8 cellular contexts compared by ENCODE assay signal in the genomic region with DNA sequence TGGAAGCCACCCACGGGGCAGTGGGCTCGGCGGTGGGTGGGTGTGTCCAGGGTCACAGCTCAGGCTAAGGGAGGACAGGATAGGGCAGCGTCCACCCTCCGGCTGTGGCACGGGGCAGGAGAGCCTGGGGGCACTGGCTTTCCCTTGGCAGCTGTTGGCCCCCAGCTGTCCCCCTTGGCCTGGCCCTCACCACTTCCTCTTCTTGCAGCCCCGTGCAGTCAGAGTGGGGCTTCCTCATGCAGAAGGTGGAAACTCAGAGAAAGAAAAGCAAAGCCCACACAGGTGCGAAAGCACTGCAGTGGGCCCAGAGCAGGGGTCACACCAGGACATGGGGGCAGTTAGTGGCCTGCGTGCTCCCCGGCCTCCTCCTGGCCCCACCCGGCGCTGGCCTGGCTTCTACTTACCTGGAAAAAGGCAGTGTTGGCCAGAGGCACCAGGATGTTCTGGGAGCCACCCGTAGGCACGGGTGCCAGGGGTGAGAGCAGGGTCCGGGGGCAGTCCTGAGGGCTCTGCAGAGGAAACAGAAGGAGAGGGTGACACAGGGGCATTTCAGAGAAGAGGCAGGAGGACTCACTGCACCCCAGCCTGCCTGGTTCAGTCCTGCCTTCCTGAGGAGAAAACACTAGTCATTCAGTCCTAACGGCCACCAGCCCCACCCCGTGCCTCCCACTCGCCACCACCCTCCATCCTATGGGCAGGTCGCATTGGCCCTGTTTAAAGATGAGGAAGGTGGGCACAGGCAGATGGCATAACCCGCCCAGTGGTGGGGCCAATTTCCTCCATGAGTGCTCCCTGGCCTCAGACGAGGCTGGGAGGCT. TPM values are rescaled to one million over a fixed set of nuclear protein-coding genes. Genes with fewer than 3 reads are reported as not detected.
DNase-seq lines count a peak whose midpoint lies in the region; ATAC-seq and TF ChIP-seq lines count a peak whose summit lies in the region.

No MANE protein-coding gene starts in this region.

- no peaks in the 10 kb centered on the region for H3K27me3 ChIP-seq in DOHH2 (ENCODE audit: control insufficient read depth, low read length)

- peaks cover 63% of the 10 kb centered on the region for H3K4me1 ChIP-seq in DOHH2 (ENCODE audit: control insufficient read depth, low read length)

- no peaks in the 10 kb centered on the region for H3K36me3 ChIP-seq in DOHH2 (ENCODE audit: control insufficient read depth, low read length)

- no peaks in the 10 kb centered on the region for H3K79me2 ChIP-seq in DOHH2 (ENCODE audit: control insufficient read depth, low read length)

- no peak for TF ChIP-seq CTCF in DOHH2 (IDR thresholded peaks at IDR 0.05; ENCODE audit: low read depth, low read length, poor library complexity, severe bottlenecking)

- peak overlapping the region; percentile 68 for H3K4me3 ChIP-seq in DOHH2 (ENCODE audit: low read length)

- H3K9me3 ChIP-seq in DOHH2 (ENCODE audit: control insufficient read depth, insufficient read depth, low read length), result no peaks in the 10 kb centered on the region

- H3K4me2 ChIP-seq in DOHH2 (ENCODE audit: low read length), result peak overlapping the region; percentile 82

- H3K27ac ChIP-seq in DOHH2 (ENCODE audit: low read depth, low read length), result peak overlapping the region; percentile 85

- H3F3A ChIP-seq in DOHH2 (ENCODE audit: control insufficient read depth, insufficient read depth), result peaks cover 3% of the 10 kb centered on the region; the same call in 1 of the 2 replicates

- H3K9me2 ChIP-seq in DOHH2 (replicated peaks; ENCODE audit: control insufficient read depth, low read length), result no peaks in the 10 kb centered on the region

- H4K20me1 ChIP-seq in DOHH2 (ENCODE audit: control insufficient read depth, insufficient read depth, low read depth, low read length), result no peaks in the 10 kb centered on the region

- peak; percentile 56 for ATAC-seq in GM21723 (IDR thresholded peaks at IDR 0.05; ENCODE audit: unreplicated experiment)
- peak; percentile 8 for ATAC-seq in left lobe of liver

- DNase-seq in OCI-M1 (lab: John Stamatoyannopoulos, UW), result peak; percentile 49
- no peak for DNase-seq in left lobe of liver (ENCODE audit: low spot score)
- no peak for DNase-seq in foreskin melanocyte
- no peak for DNase-seq in kidney glomerular epithelial cell (lab: John Stamatoyannopoulos, UW)
- no peak for DNase-seq in AG08396 (ENCODE audit: low spot score)
- DNase-seq in DMS153 (lab: John Stamatoyannopoulos, UW), result no peak

RNA-seq across cellular contexts. Expression of gene PLXND1, which starts 28.3 kb away (rescaled TPM):
- total RNA-seq in left lobe of liver, result 29.5 TPM

RNA-seq across cellular contexts. Expression of gene H1-8, which starts 35.2 kb away (rescaled TPM):
- total RNA-seq in left lobe of liver, result not detected

RNA-seq across cellular contexts. Expression of gene RHO, which starts 49.7 kb away (rescaled TPM):
- total RNA-seq in left lobe of liver, result not detected
